Comparison of ENCODE assay signal across 2 cellular contexts in genomic region chr7:128071801-128072200, GRCh38.
TF ChIP-seq lines count a peak whose summit lies in the region.

No MANE protein-coding gene starts in this region.

TF ChIP-seq in HepG2, 621 proteins besides CTCF, POLR2A, EP300 and RAD21:
- TF ChIP-seq PAX8 (CRISPR knock-in tag; IDR thresholded peaks at IDR 0.05; ENCODE audit: borderline replicate concordance) = no peak
- peak; percentile 32 for TF ChIP-seq AGO2 (optimal IDR thresholded peaks at IDR 0.05; ENCODE audit: low read depth, low read length)
- TF ChIP-seq ZFP37 (CRISPR knock-in tag; IDR thresholded peaks at IDR 0.05; ENCODE audit: borderline replicate concordance) = no peak
TF ChIP-seq in HepG2: peak in this region for 1.

TF ChIP-seq in H1, 55 proteins besides CTCF, POLR2A, EP300 and RAD21:
- TF ChIP-seq SP2 (IDR thresholded peaks at IDR 0.05; ENCODE audit: low read length) (no peak), NANOG (IDR thresholded peaks at IDR 0.05; ENCODE audit: insufficient read depth, low read depth, low read length, poor library complexity, severe bottlenecking) (no peak), RBBP5 (IDR thresholded peaks at IDR 0.05; ENCODE audit: borderline replicate concordance, low read depth, low read length) (no peak)
